14 cellular contexts compared by ENCODE assay signal in the genomic region with DNA sequence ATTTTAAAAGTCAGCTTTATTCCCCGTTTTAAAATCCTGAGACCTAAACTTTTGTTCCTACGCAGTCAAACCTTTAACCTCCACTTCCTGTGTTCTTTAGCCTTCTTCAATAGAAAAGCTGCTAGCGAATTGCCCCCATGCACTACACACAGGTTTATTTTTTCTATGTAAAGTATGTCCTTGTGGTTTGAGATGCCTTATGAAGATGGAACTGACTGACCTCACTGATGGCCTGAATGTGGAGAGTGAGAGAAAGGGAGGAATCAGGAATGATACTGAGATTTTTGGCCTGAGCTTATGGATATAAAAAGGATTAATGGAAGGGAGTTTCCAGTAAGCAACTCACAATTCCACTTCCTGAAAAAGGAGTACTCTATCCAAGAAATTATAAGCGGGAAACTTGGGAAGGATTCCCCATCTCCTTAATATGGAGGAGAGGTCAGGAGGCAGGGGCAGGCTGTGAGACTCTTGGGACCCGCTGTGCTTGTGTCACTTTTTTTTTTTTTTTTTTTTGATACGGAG.
DNase-seq lines count a peak whose midpoint lies in the region; ATAC-seq, FAIRE-seq and TF ChIP-seq lines count a peak whose summit lies in the region.
"Had no signal": no experiment of that assay in that cellular context is flagged by ENCODE, and none has a peak within 500 bp of the region (broad histone marks: within the 10 kb centered on the region; RNA-seq: fewer than 3 reads in every experiment).

No MANE protein-coding gene starts in this region.

- H3K79me2 ChIP-seq in astrocyte (ENCODE audit: insufficient read depth, low read length) = no peaks in the 10 kb centered on the region

- H3K4me1 Mint-ChIP-seq in astrocyte (ENCODE audit: low read depth, unreplicated experiment) = peaks cover 5% of the 10 kb centered on the region

- FAIRE-seq in astrocyte (lab: Jason Lieb, UNC) = no peak

- H3K9ac ChIP-seq in astrocyte (ENCODE audit: low read length) = no peak overlapping the region

- H4K20me1 ChIP-seq in astrocyte (ENCODE audit: insufficient read depth, low read length) = no peaks in the 10 kb centered on the region

- H3K4me2 ChIP-seq in astrocyte (ENCODE audit: low read length) = no peak overlapping the region

- H3K27me3 Mint-ChIP-seq in astrocyte (ENCODE audit: low read depth, unreplicated experiment) = peaks cover 10% of the 10 kb centered on the region

- DNase-seq in heart right ventricle (peak; percentile 17 to 34), Right ventricle myocardium inferior (ENCODE audit: missing footprints) (no peak), astrocyte (ENCODE audit: low read depth) (peak; percentile 47), lung microvascular endothelial cell (ENCODE audit: low read depth in 2 of 2) (peak; percentile 6 to 11), aorta (no peak), NCI-H510A (lab: John Stamatoyannopoulos, UW) (no peak), iPS-NIHi7 (ENCODE audit: extremely low spot score) (no peak)
- DNase-seq: activated CD4-positive, alpha-beta memory T cell treated with anti-CD3 and anti-CD28 coated beads, Interleukin-2, amount 10 ng/mL, durations not matched to agents 7 days and 5 days; KBM-7; NCI-H1105 treated with DMSO at 0.1 percent for 48 hours; stimulated activated CD4-positive, alpha-beta T cell treated with anti-CD3 and anti-CD28 coated beads, Interleukin-12 subunit alpha, Interleukin-12 subunit beta, amount 100 ng/mL, for 4 hours had no signal

- H3K4me1 ChIP-seq in heart right ventricle = peaks cover 0 to 31% (median 5%) of the 10 kb centered on the region in 9 donors
- no peaks in the 10 kb centered on the region for H3K4me1 ChIP-seq in astrocyte (ENCODE audit: insufficient read depth, low read length)
- H3K4me1 ChIP-seq in aorta (ENCODE audit: control insufficient read depth in 1 of 2, insufficient read depth in 2 of 2, low read length in 2 of 2) = no peaks in the 10 kb centered on the region
- H3K4me1 ChIP-seq: tibial nerve had no signal

- H3K4me3 ChIP-seq in heart right ventricle = no peak overlapping the region
- H3K4me3 ChIP-seq in astrocyte (ENCODE audit: insufficient read depth, low read depth, low read length) = no peak overlapping the region
- no peak overlapping the region for H3K4me3 ChIP-seq in aorta (ENCODE audit: low read length in 2 of 2)
- H3K4me3 ChIP-seq: gastroesophageal sphincter, tibial nerve had no signal

- H3K27me3 ChIP-seq in heart right ventricle (no peaks in the 10 kb centered on the region), astrocyte (ENCODE audit: insufficient read depth, low read length) (no peaks in the 10 kb centered on the region), aorta (ENCODE audit: control insufficient read depth in 1 of 2, insufficient read depth in 2 of 2, low read length in 1 of 2) (no peaks in the 10 kb centered on the region)
- H3K27me3 ChIP-seq: gastroesophageal sphincter, tibial nerve had no signal

- no peak overlapping the region for H3K4me3 Mint-ChIP-seq in astrocyte (ENCODE audit: unreplicated experiment)
- H3K4me3 Mint-ChIP-seq: activated CD4-positive, alpha-beta memory T cell treated with anti-CD3 and anti-CD28 coated beads, Interleukin-2, amount 10 ng/mL, durations not matched to agents 7 days and 5 days had no signal

- peak overlapping the region; percentile 63 for H3K27ac Mint-ChIP-seq in astrocyte (ENCODE audit: unreplicated experiment)
- H3K27ac Mint-ChIP-seq: activated CD4-positive, alpha-beta memory T cell treated with anti-CD3 and anti-CD28 coated beads, Interleukin-2, amount 10 ng/mL, durations not matched to agents 7 days and 5 days had no signal

- H3K9me3 Mint-ChIP-seq in astrocyte (ENCODE audit: unreplicated experiment) = no peaks in the 10 kb centered on the region

- intact Hi-C loops in heart right ventricle (cut with DNase I) = no loop called here
- intact Hi-C loops in Right ventricle myocardium inferior (cut with DNase I) = no loop called here
- intact Hi-C loops in aorta (cut with DNase I) = no loop called here

- H2AFZ ChIP-seq in astrocyte (ENCODE audit: low read depth, low read length) = no peak overlapping the region

- H3K36me3 ChIP-seq in heart right ventricle (no peaks in the 10 kb centered on the region), astrocyte (ENCODE audit: insufficient read depth, low read length) (no peaks in the 10 kb centered on the region), aorta (ENCODE audit: control insufficient read depth in 1 of 2, insufficient read depth in 2 of 2, low read length in 1 of 2) (no peaks in the 10 kb centered on the region)
- H3K36me3 ChIP-seq: gastroesophageal sphincter, tibial nerve had no signal

- H3K9me3 ChIP-seq in heart right ventricle = peaks cover 0 to 10% (median 7%) of the 10 kb centered on the region in 11 donors
- H3K9me3 ChIP-seq in astrocyte (ENCODE audit: insufficient read depth, low read depth, low read length) = no peaks in the 10 kb centered on the region
- peaks cover 4% of the 10 kb centered on the region for H3K9me3 ChIP-seq in aorta (ENCODE audit: control insufficient read depth, low read length)

- H3K27ac ChIP-seq in heart right ventricle (peak overlapping the region in 4 of 10 donors; percentile 20 to 74 (median 44)), astrocyte (ENCODE audit: low read depth, low read length) (no peak overlapping the region), aorta (ENCODE audit: low read depth in 1 of 2, low read length in 2 of 2) (no peak overlapping the region)
- H3K27ac ChIP-seq: gastroesophageal sphincter had no signal

- 52 to 58% methylated on average over 6 of the region's 6 CpGs for WGBS in heart right ventricle, 2 donors
- 67 to 72% methylated on average over 5 to 6 of the region's 6 CpGs for WGBS in aorta, 2 donors

- no peaks in the 10 kb centered on the region for H3K36me3 Mint-ChIP-seq in astrocyte (ENCODE audit: low read depth, unreplicated experiment)

- TF ChIP-seq CTCF in heart right ventricle (IDR thresholded peaks at IDR 0.05) (no peak), astrocyte (IDR thresholded peaks at IDR 0.05; ENCODE audit: insufficient read depth, low read depth, low read length) (no peak)

- ATAC-seq in heart right ventricle (peak in 6 of 8 donors; percentile 47 to 85 (median 66)), Right ventricle myocardium inferior (no peak), aorta (ENCODE audit: low FRiP score) (peak; percentile 57), GM18868 (IDR thresholded peaks at IDR 0.05; ENCODE audit: unreplicated experiment) (no peak)
- ATAC-seq: gastroesophageal sphincter had no signal

Comparison
In these comparisons a context has a peak if more than half of its experiments do, and no peak if none do; other contexts are left out.
1. ATAC-seq: peak in heart right ventricle (6 of 8) and aorta (single experiment); none in Right ventricle myocardium inferior (single experiment) and GM18868 (single experiment).
2. DNase-seq: peak in heart right ventricle (2 of 2), astrocyte (single experiment) and lung microvascular endothelial cell (2 of 2); none in Right ventricle myocardium inferior (single experiment), aorta (0 of 2), NCI-H510A (single experiment) and iPS-NIHi7 (single experiment).